ENCODE assay signal across 9 cellular contexts in genomic region chr1:30743584-30744059, GRCh38. TPM values are rescaled to one million over a fixed set of nuclear protein-coding genes. Genes with fewer than 3 reads are reported as not detected.
DNase-seq lines count a peak whose midpoint lies in the region; ATAC-seq and TF ChIP-seq lines count a peak whose summit lies in the region.
"Had no signal": no experiment of that assay in that cellular context is flagged by ENCODE, and none has a peak within 500 bp of the region (broad histone marks: within the 10 kb centered on the region; RNA-seq: fewer than 3 reads in every experiment).

No MANE protein-coding gene starts in this region.

- ATAC-seq in CD4-positive, alpha-beta T cell (ENCODE audit: poor library complexity) = peak; percentile 81

- peak overlapping the region; percentile 96 for H3K27ac Mint-ChIP-seq in CD4-positive, alpha-beta T cell

- H3K27me3 Mint-ChIP-seq in CD4-positive, alpha-beta T cell = no peaks in the 10 kb centered on the region

- peak overlapping the region; percentile 97 for H3K27ac ChIP-seq in CD4-positive, alpha-beta T cell (ENCODE audit: low read depth, low read length)

- CTCF ChIA-PET in CD4-positive, alpha-beta T cell (lab: Charles Lee) = interaction anchor here (0.6 to 3.8 kb wide), 9 partner anchors 11 to 282 kb away, joined by 3 to 43 read pairs (median 4); partner anchors contain the start of gene LAPTM5

- H3K4me3 Mint-ChIP-seq in CD4-positive, alpha-beta T cell = peak overlapping the region; percentile 83
- H3K4me3 Mint-ChIP-seq: brain had no signal

- no peak for TF ChIP-seq CTCF in CD4-positive, alpha-beta T cell (IDR thresholded peaks at IDR 0.05)
- TF ChIP-seq CTCF in GM20000 (IDR thresholded peaks at IDR 0.05; ENCODE audit: extremely low read depth, missing control alignments) = no peak
- TF ChIP-seq CTCF in foreskin fibroblast (IDR thresholded peaks at IDR 0.05; ENCODE audit: low read depth, low read length) = no peak

- in situ Hi-C loops in G401 (cut with HindIII; ENCODE audit: low sequenced_read_pairs) = loop anchor here (5.0 kb wide), 1 partner anchor 94 kb away; no protein-coding TSS in a partner anchor

- H3K9me3 Mint-ChIP-seq in CD4-positive, alpha-beta T cell = no peaks in the 10 kb centered on the region

- POLR2A ChIA-PET in CD4-positive, alpha-beta T cell (lab: Charles Lee) = interaction anchor here (0.6 to 13.3 kb wide), 12 partner anchors 11 to 1562 kb away, joined by 3 to 457 read pairs (median 6); partner anchors contain the start of genes LAPTM5, MATN1, PEF1 and SNRNP40

- intact Hi-C loops in CD4-positive, alpha-beta T cell (cut with DNase I, micrococcal nuclease) = loop anchor here (1.0 to 2.0 kb wide), 3 partner anchors 13 to 35 kb away; no protein-coding TSS in a partner anchor

- no peaks in the 10 kb centered on the region for H3K9me3 ChIP-seq in CD4-positive, alpha-beta T cell (ENCODE audit: control insufficient read depth, low read length)

- H3K36me3 Mint-ChIP-seq in CD4-positive, alpha-beta T cell (ENCODE audit: low read depth) = peaks cover 87% of the 10 kb centered on the region
- H3K36me3 Mint-ChIP-seq: brain had no signal

- H3K4me3 ChIP-seq in foreskin fibroblast (ENCODE audit: low read depth in 1 of 2, low read length in 2 of 2) = no peak overlapping the region

- no peaks in the 10 kb centered on the region for H3K27me3 ChIP-seq in CD4-positive, alpha-beta T cell (ENCODE audit: control insufficient read depth, insufficient read depth, low read length)

- H3K4me1 Mint-ChIP-seq in CD4-positive, alpha-beta T cell (ENCODE audit: low read depth) = peaks cover 100% of the 10 kb centered on the region

- peak; percentile 50 to 84 (median 62) for DNase-seq in CD4-positive, alpha-beta T cell
- DNase-seq in GM20000 (ENCODE audit: low spot score) = peak; percentile 74
- peak; percentile 70 to 91 for DNase-seq in NOMO-1 (lab: John Stamatoyannopoulos, UW; ENCODE audit: unreplicated experiment in 2 of 2)
- peak; percentile 54 for DNase-seq in activated T-helper 9 cell treated with anti-CD3 and anti-CD28 coated beads, Interleukin-2, amount 50 U/mL, for 16 hours (ENCODE audit: low read depth)
- peak; percentile 15 for DNase-seq in pulmonary artery endothelial cell (ENCODE audit: low read depth, low spot score)
- DNase-seq in G401 (ENCODE audit: low spot score) = no peak
- DNase-seq in foreskin fibroblast = no peak
- no peak for DNase-seq in AML-193 (lab: John Stamatoyannopoulos, UW)

RNA-seq across cellular contexts. Expression of gene LAPTM5, which starts 14.0 kb away (rescaled TPM):
- total RNA-seq in CD4-positive, alpha-beta T cell = 100 to 1,000 TPM; 625 to 642 TPM
- 4.0 and 12.0 TPM in 2 replicates for total RNA-seq in pulmonary artery endothelial cell
- 0.18 TPM in 1 of 2 replicates, not detected in the other for total RNA-seq in G401 (2014; rRNA removed; shearing (Covaris generic))

RNA-seq across cellular contexts. Expression of gene MATN1, which starts 20.2 kb away (rescaled TPM):
- 1 to 10 TPM; 2.5 to 2.7 TPM for total RNA-seq in CD4-positive, alpha-beta T cell
- not detected in 2 replicates for total RNA-seq in pulmonary artery endothelial cell
- total RNA-seq in G401 (2014; rRNA removed; shearing (Covaris generic)) = 1.2 TPM in 1 of 2 replicates, not detected in the other

Comparison
In these comparisons a context has a peak if more than half of its experiments do, and no peak if none do; other contexts are left out.
1. DNase-seq: peak in CD4-positive, alpha-beta T cell (10 of 10), GM20000 (single experiment), NOMO-1 (2 of 2), activated T-helper 9 cell treated with anti-CD3 and anti-CD28 coated beads, Interleukin-2, amount 50 U/mL, for 16 hours (single experiment) and pulmonary artery endothelial cell (single experiment); none in G401 (single experiment), foreskin fibroblast (0 of 2) and AML-193 (0 of 2).
2. RNA of gene LAPTM5, which starts 14.0 kb away (total RNA-seq): 625 to 642 TPM in CD4-positive, alpha-beta T cell; 4.0 to 12.0 TPM in pulmonary artery endothelial cell and 0.18 TPM in G401; every median in the first group is over 10 times any median in the second.